In genomic region chr6:37131960-37132253, GRCh38 we compare ENCODE assay signal across 12 cellular contexts. TPM values are rescaled to one million over a fixed set of nuclear protein-coding genes. Genes with fewer than 3 reads are reported as not detected.
DNase-seq lines count a peak whose midpoint lies in the region; ATAC-seq and TF ChIP-seq lines count a peak whose summit lies in the region.
"Had no signal": no experiment of that assay in that cellular context is flagged by ENCODE, and none has a peak within 500 bp of the region (broad histone marks: within the 10 kb centered on the region; RNA-seq: fewer than 3 reads in every experiment).

No MANE protein-coding gene starts in this region.

- TF ChIP-seq CTCF in Caco-2 (IDR thresholded peaks at IDR 0.05; ENCODE audit: insufficient read depth in 1 of 2, low read depth in 1 of 2, low read length in 1 of 2, severe bottlenecking in 1 of 2, unreplicated experiment in 1 of 2) (no peak), RWPE2 (IDR thresholded peaks at IDR 0.05; ENCODE audit: poor library complexity, severe bottlenecking) (no peak), gastroesophageal sphincter (IDR thresholded peaks at IDR 0.05) (no peak), prostate gland (IDR thresholded peaks at IDR 0.05) (no peak), foreskin keratinocyte (conservative IDR thresholded peaks at IDR 0.05) (no peak)

- peaks cover 39% of the 10 kb centered on the region for H3K36me3 Mint-ChIP-seq in Caco-2 (ENCODE audit: insufficient read depth, unreplicated experiment)
- H3K36me3 Mint-ChIP-seq in activated naive CD4-positive, alpha-beta T cell treated with anti-CD3 and anti-CD28 coated beads for 36 hours (ENCODE audit: low read depth) = no peaks in the 10 kb centered on the region

- H3K9me3 ChIP-seq in Caco-2 (no peaks in the 10 kb centered on the region), RWPE2 (ENCODE audit: severe bottlenecking) (no peaks in the 10 kb centered on the region), gastroesophageal sphincter (no peaks in the 10 kb centered on the region), prostate gland (no peaks in the 10 kb centered on the region)

- POLR2A ChIA-PET in Caco-2 (lab: Charles Lee) = interaction anchor here (1.4 kb wide), 1 partner anchor 40 kb away, joined by 3 read pairs; no protein-coding TSS in a partner anchor

- H3K4me1 Mint-ChIP-seq in Caco-2 (ENCODE audit: low read depth, unreplicated experiment) = peaks cover 42% of the 10 kb centered on the region
- peaks cover 10% of the 10 kb centered on the region for H3K4me1 Mint-ChIP-seq in activated naive CD4-positive, alpha-beta T cell treated with anti-CD3 and anti-CD28 coated beads for 36 hours (ENCODE audit: low read depth)

- CTCF ChIA-PET in Caco-2 (lab: Charles Lee) = no interaction called here
- CTCF ChIA-PET in activated naive CD4-positive, alpha-beta T cell treated with anti-CD3 and anti-CD28 coated beads for 36 hours (lab: Charles Lee) = interaction anchor here (0.5 to 0.7 kb wide), 2 partner anchors 16 to 74 kb away, joined by 3 to 4 read pairs; no protein-coding TSS in a partner anchor

- no peak for TF ChIP-seq EP300 in gastroesophageal sphincter (IDR thresholded peaks at IDR 0.05)

- no peaks in the 10 kb centered on the region for H3K9me3 Mint-ChIP-seq in Caco-2 (ENCODE audit: unreplicated experiment)
- H3K9me3 Mint-ChIP-seq in activated naive CD4-positive, alpha-beta T cell treated with anti-CD3 and anti-CD28 coated beads for 36 hours = no peaks in the 10 kb centered on the region
- H3K9me3 Mint-ChIP-seq: activated B cell treated with CpG ODN at 0.5 μM for 24 hours had no signal

- intact Hi-C loops in Caco-2 (cut with micrococcal nuclease; ENCODE audit: unreplicated experiment) (no loop called here), prostate gland (cut with DNase I) (loop anchor here (2.0 to 5.0 kb wide), 2 partner anchors 29 to 75 kb away; no protein-coding TSS in a partner anchor), head of caudate nucleus (cut with DNase I) (no loop called here)
- intact Hi-C loops in activated naive CD4-positive, alpha-beta T cell treated with anti-CD3 and anti-CD28 coated beads for 36 hours (cut with micrococcal nuclease) = no loop called here

- H3K36me3 ChIP-seq in Caco-2 (ENCODE audit: control insufficient read depth, insufficient read depth, low read length) (no peaks in the 10 kb centered on the region), RWPE2 (ENCODE audit: low read depth) (no peaks in the 10 kb centered on the region), gastroesophageal sphincter (no peaks in the 10 kb centered on the region), prostate gland (no peaks in the 10 kb centered on the region)

- peak overlapping the region; percentile 64 for H3K27ac Mint-ChIP-seq in Caco-2 (ENCODE audit: unreplicated experiment)
- no peak overlapping the region for H3K27ac Mint-ChIP-seq in activated naive CD4-positive, alpha-beta T cell treated with anti-CD3 and anti-CD28 coated beads for 36 hours
- H3K27ac Mint-ChIP-seq: activated B cell treated with CpG ODN at 0.5 μM for 24 hours had no signal

- ATAC-seq in RWPE2 (ENCODE audit: low read depth) (no peak), gastroesophageal sphincter (no peak), foreskin keratinocyte (no peak)

- H3K4me1 ChIP-seq in Caco-2 (peaks cover 63% of the 10 kb centered on the region), RWPE2 (ENCODE audit: insufficient read depth, poor library complexity, severe bottlenecking) (peaks cover 64% of the 10 kb centered on the region), gastroesophageal sphincter (peaks cover 15 to 80% (median 18%) of the 10 kb centered on the region in 3 donors), prostate gland (replicated peaks) (no peaks in the 10 kb centered on the region), foreskin keratinocyte (peaks cover 45% of the 10 kb centered on the region)

- no peak for TF ChIP-seq POLR2A in gastroesophageal sphincter (IDR thresholded peaks at IDR 0.05)
- TF ChIP-seq POLR2A in prostate gland (IDR thresholded peaks at IDR 0.05) = no peak

- no peaks in the 10 kb centered on the region for H3K27me3 Mint-ChIP-seq in Caco-2 (ENCODE audit: insufficient read depth, unreplicated experiment)
- H3K27me3 Mint-ChIP-seq in activated naive CD4-positive, alpha-beta T cell treated with anti-CD3 and anti-CD28 coated beads for 36 hours (ENCODE audit: low read depth) = no peaks in the 10 kb centered on the region
- H3K27me3 Mint-ChIP-seq: activated B cell treated with CpG ODN at 0.5 μM for 24 hours had no signal

- no peak overlapping the region for H3K4me3 Mint-ChIP-seq in Caco-2 (ENCODE audit: unreplicated experiment)
- no peak overlapping the region for H3K4me3 Mint-ChIP-seq in activated naive CD4-positive, alpha-beta T cell treated with anti-CD3 and anti-CD28 coated beads for 36 hours
- H3K4me3 Mint-ChIP-seq: activated B cell treated with CpG ODN at 0.5 μM for 24 hours had no signal

- H3K4me3 ChIP-seq in Caco-2 (ENCODE audit: low read depth, low read length) (no peak overlapping the region), RWPE2 (ENCODE audit: severe bottlenecking) (no peak overlapping the region), gastroesophageal sphincter (peak overlapping the region in 1 of 2 donors; percentile 39), prostate gland (no peak overlapping the region)

- H3K27me3 ChIP-seq in Caco-2 (replicated peaks; ENCODE audit: control insufficient read depth, insufficient read depth, low read length) = no peaks in the 10 kb centered on the region
- H3K27me3 ChIP-seq in RWPE2 (ENCODE audit: insufficient read depth, poor library complexity, severe bottlenecking) = no peaks in the 10 kb centered on the region
- no peaks in the 10 kb centered on the region for H3K27me3 ChIP-seq in gastroesophageal sphincter
- H3K27me3 ChIP-seq in prostate gland (replicated peaks; ENCODE audit: insufficient read depth) = no peaks in the 10 kb centered on the region
- no peaks in the 10 kb centered on the region for H3K27me3 ChIP-seq in foreskin keratinocyte

- DNase-seq in Caco-2 (no peak), RWPE2 (ENCODE audit: low spot score) (no peak), prostate gland (ENCODE audit: low spot score) (no peak), amygdala (lab: John Stamatoyannopoulos, UW) (no peak), head of caudate nucleus (no peak), foreskin keratinocyte (no peak)
- DNase-seq in activated naive CD4-positive, alpha-beta T cell treated with anti-CD3 and anti-CD28 coated beads for 36 hours = no peak
- DNase-seq: activated B cell treated with CpG ODN at 0.5 μM for 24 hours, DMS 273 treated with DMSO at 0.1 percent for 48 hours, NCI-H187 treated with DMSO at 0.1 percent for 48 hours, NCI-H748 treated with DMSO at 0.1 percent for 48 hours had no signal

- peak overlapping the region; percentile 98 for H3K27ac ChIP-seq in RWPE2 (ENCODE audit: poor library complexity, severe bottlenecking)
- H3K27ac ChIP-seq in gastroesophageal sphincter = peak overlapping the region; percentile 90 to 96 (median 94)
- peak overlapping the region; percentile 48 to 59 for H3K27ac ChIP-seq in prostate gland
- no peak overlapping the region for H3K27ac ChIP-seq in foreskin keratinocyte

- BruUV-seq in Caco-2 (replicated peaks; lab: Mats Ljungman, UMichigan) = no TSS peak

RNA-seq across cellular contexts. Expression of gene PIM1, which starts 38.0 kb away (rescaled TPM):
- total RNA-seq in Caco-2 (2022) = 43.8 and 48.3 TPM in 2 replicates
- 10 to 100 TPM; 19.0 to 63.8 (median 21.8) TPM for total RNA-seq in gastroesophageal sphincter
- 10 to 100 TPM in 1 of 2 donors, 1 to 10 TPM in 1; 4.8 to 35.3 TPM for total RNA-seq in prostate gland
- 11.5 and 17.1 TPM in 2 replicates for total RNA-seq in foreskin keratinocyte
- polyA plus RNA-seq in foreskin keratinocyte = 9.1 and 11.0 TPM in 2 replicates
- 100 to 1,000 TPM; 226 to 227 TPM for total RNA-seq in activated naive CD4-positive, alpha-beta T cell treated with anti-CD3 and anti-CD28 coated beads for 36 hours
